ENCODE assay signal across 13 cellular contexts in the genomic region with DNA sequence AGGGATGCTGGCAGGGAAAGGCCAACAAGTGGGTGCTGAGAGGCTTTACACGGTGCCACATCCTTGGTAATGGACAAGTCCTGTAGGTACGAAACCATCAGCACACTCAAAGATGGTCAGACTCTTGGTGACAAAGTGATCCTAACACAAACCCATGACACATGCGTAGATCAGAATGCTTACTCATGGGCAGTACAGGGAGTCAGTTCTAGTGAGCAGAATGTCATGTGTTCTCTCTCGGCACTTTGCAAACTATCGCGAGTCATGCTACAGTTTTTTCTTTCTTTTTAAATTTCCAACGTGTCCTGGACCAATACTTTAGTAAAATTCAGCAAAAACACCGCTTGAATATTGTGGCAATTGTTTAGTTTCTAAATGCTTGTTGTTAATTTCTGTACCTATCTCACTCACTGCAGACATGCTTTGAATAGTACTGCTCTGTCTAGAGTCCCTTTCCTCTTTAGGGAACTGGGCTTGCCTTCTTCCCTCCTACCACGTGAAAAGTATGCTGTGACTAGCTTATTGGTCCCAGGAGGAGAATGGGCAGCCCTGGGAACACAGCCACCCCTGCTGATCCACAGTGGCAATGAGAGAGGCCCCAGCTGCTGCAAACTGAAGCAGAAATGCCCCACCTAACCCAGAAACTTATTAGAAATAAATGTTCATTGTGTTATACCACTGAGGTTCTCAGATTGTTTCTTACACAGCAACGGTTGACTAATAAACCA.
DNase-seq lines count a peak whose midpoint lies in the region; ATAC-seq, FAIRE-seq and TF ChIP-seq lines count a peak whose summit lies in the region.
"Had no signal": no experiment of that assay in that cellular context is flagged by ENCODE, and none has a peak within 500 bp of the region (broad histone marks: within the 10 kb centered on the region; RNA-seq: fewer than 3 reads in every experiment).

No MANE protein-coding gene starts in this region.

- no peak for DNase-seq in activated naive CD8-positive, alpha-beta T cell treated with anti-CD3 and anti-CD28 coated beads, Interleukin-2, amount 50 U/mL, for 24 hours
- no peak for DNase-seq in activated naive CD8-positive, alpha-beta T cell treated with anti-CD3 and anti-CD28 coated beads for 36 hours
- DNase-seq in bronchial epithelial cell (ENCODE audit: low read depth) = peak; percentile 79
- peak; percentile 83 for DNase-seq in iris pigment epithelial cell (ENCODE audit: low read depth)
- peak in 45 of 49 donors; percentile 5 to 90 (median 61) for DNase-seq in substantia nigra (lab: John Stamatoyannopoulos, UW)
- no peak for DNase-seq in activated naive CD4-positive, alpha-beta T cell treated with anti-CD3 and anti-CD28 coated beads for 36 hours
- no peak for DNase-seq in NCI-H446 (lab: John Stamatoyannopoulos, UW)
- DNase-seq: activated CD8-positive, alpha-beta memory T cell treated with anti-CD3 and anti-CD28 coated beads for 24 hours; KBM-7; PC-9 had no signal

- FAIRE-seq in bronchial epithelial cell (lab: Jason Lieb, UNC) = peak; percentile 52
- FAIRE-seq: endothelial cell of umbilical vein had no signal

- no peaks in the 10 kb centered on the region for H3K27me3 Mint-ChIP-seq in activated naive CD8-positive, alpha-beta T cell treated with anti-CD3 and anti-CD28 coated beads, Interleukin-2, amount 50 U/mL, for 24 hours
- no peaks in the 10 kb centered on the region for H3K27me3 Mint-ChIP-seq in activated naive CD8-positive, alpha-beta T cell treated with anti-CD3 and anti-CD28 coated beads for 36 hours
- H3K27me3 Mint-ChIP-seq in activated naive CD4-positive, alpha-beta T cell treated with anti-CD3 and anti-CD28 coated beads for 36 hours (ENCODE audit: low read depth) = no peaks in the 10 kb centered on the region
- H3K27me3 Mint-ChIP-seq: progenitor cell of endocrine pancreas had no signal

- TF ChIP-seq CTCF in bronchial epithelial cell (IDR thresholded peaks at IDR 0.05; ENCODE audit: insufficient read depth, low read length, severe bottlenecking) = no peak

- H3K27me3 ChIP-seq in bronchial epithelial cell (ENCODE audit: control insufficient read depth, insufficient read depth, low read length) = no peaks in the 10 kb centered on the region

- no peak overlapping the region for H3K4me3 Mint-ChIP-seq in activated naive CD8-positive, alpha-beta T cell treated with anti-CD3 and anti-CD28 coated beads, Interleukin-2, amount 50 U/mL, for 24 hours
- no peak overlapping the region for H3K4me3 Mint-ChIP-seq in activated naive CD8-positive, alpha-beta T cell treated with anti-CD3 and anti-CD28 coated beads for 36 hours
- H3K4me3 Mint-ChIP-seq in activated naive CD4-positive, alpha-beta T cell treated with anti-CD3 and anti-CD28 coated beads for 36 hours = no peak overlapping the region

- H3K36me3 Mint-ChIP-seq in activated naive CD8-positive, alpha-beta T cell treated with anti-CD3 and anti-CD28 coated beads, Interleukin-2, amount 50 U/mL, for 24 hours (ENCODE audit: low read depth) = peaks cover 4% of the 10 kb centered on the region
- peaks cover 3% of the 10 kb centered on the region for H3K36me3 Mint-ChIP-seq in activated naive CD8-positive, alpha-beta T cell treated with anti-CD3 and anti-CD28 coated beads for 36 hours
- H3K36me3 Mint-ChIP-seq in activated naive CD4-positive, alpha-beta T cell treated with anti-CD3 and anti-CD28 coated beads for 36 hours (ENCODE audit: low read depth) = peaks cover 6% of the 10 kb centered on the region

- H3K27ac ChIP-seq in substantia nigra (ENCODE audit: low read depth, low read length, poor library complexity, severe bottlenecking) = peak overlapping the region; percentile 49
- H3K27ac ChIP-seq: PC-9 had no signal

- no peak overlapping the region for H3K4me3 ChIP-seq in bronchial epithelial cell (ENCODE audit: low read depth, low read length)
- H3K4me3 ChIP-seq: PC-9 had no signal

- peak; percentile 24 for ATAC-seq in activated naive CD8-positive, alpha-beta T cell treated with anti-CD3 and anti-CD28 coated beads, Interleukin-2, amount 50 U/mL, for 24 hours
- ATAC-seq in GM21723 (IDR thresholded peaks at IDR 0.05; ENCODE audit: unreplicated experiment) = no peak

- CTCF ChIA-PET in activated naive CD4-positive, alpha-beta T cell treated with anti-CD3 and anti-CD28 coated beads for 36 hours (lab: Charles Lee) = no interaction called here

- H3K4me1 Mint-ChIP-seq in activated naive CD8-positive, alpha-beta T cell treated with anti-CD3 and anti-CD28 coated beads, Interleukin-2, amount 50 U/mL, for 24 hours = peaks cover 2% of the 10 kb centered on the region
- H3K4me1 Mint-ChIP-seq in activated naive CD8-positive, alpha-beta T cell treated with anti-CD3 and anti-CD28 coated beads for 36 hours = peaks cover 7% of the 10 kb centered on the region
- no peaks in the 10 kb centered on the region for H3K4me1 Mint-ChIP-seq in activated naive CD4-positive, alpha-beta T cell treated with anti-CD3 and anti-CD28 coated beads for 36 hours (ENCODE audit: low read depth)

- no peaks in the 10 kb centered on the region for H3K36me3 ChIP-seq in bronchial epithelial cell (ENCODE audit: control insufficient read depth, insufficient read depth, low read length)

- no peaks in the 10 kb centered on the region for H3K9me3 Mint-ChIP-seq in activated naive CD8-positive, alpha-beta T cell treated with anti-CD3 and anti-CD28 coated beads, Interleukin-2, amount 50 U/mL, for 24 hours
- no peaks in the 10 kb centered on the region for H3K9me3 Mint-ChIP-seq in activated naive CD8-positive, alpha-beta T cell treated with anti-CD3 and anti-CD28 coated beads for 36 hours
- no peaks in the 10 kb centered on the region for H3K9me3 Mint-ChIP-seq in activated naive CD4-positive, alpha-beta T cell treated with anti-CD3 and anti-CD28 coated beads for 36 hours

- intact Hi-C loops in activated naive CD4-positive, alpha-beta T cell treated with anti-CD3 and anti-CD28 coated beads for 36 hours (cut with micrococcal nuclease) = no loop called here

- no peak overlapping the region for H3K27ac Mint-ChIP-seq in activated naive CD8-positive, alpha-beta T cell treated with anti-CD3 and anti-CD28 coated beads, Interleukin-2, amount 50 U/mL, for 24 hours
- no peak overlapping the region for H3K27ac Mint-ChIP-seq in activated naive CD8-positive, alpha-beta T cell treated with anti-CD3 and anti-CD28 coated beads for 36 hours
- no peak overlapping the region for H3K27ac Mint-ChIP-seq in activated naive CD4-positive, alpha-beta T cell treated with anti-CD3 and anti-CD28 coated beads for 36 hours
- H3K27ac Mint-ChIP-seq: progenitor cell of endocrine pancreas had no signal

Comparison
In these comparisons a context has a peak if more than half of its experiments do, and no peak if none do; other contexts are left out.
1. DNase-seq: peak in bronchial epithelial cell (single experiment), iris pigment epithelial cell (single experiment) and substantia nigra (45 of 49); none in activated naive CD8-positive, alpha-beta T cell treated with anti-CD3 and anti-CD28 coated beads, Interleukin-2, amount 50 U/mL, for 24 hours (single experiment), activated naive CD8-positive, alpha-beta T cell treated with anti-CD3 and anti-CD28 coated beads for 36 hours (single experiment), activated naive CD4-positive, alpha-beta T cell treated with anti-CD3 and anti-CD28 coated beads for 36 hours (single experiment) and NCI-H446 (0 of 2).